ENCODE assay signal across 8 cellular contexts in genomic region chr12:6285063-6285477, GRCh38. TPM values are rescaled to one million over a fixed set of nuclear protein-coding genes. Genes with fewer than 3 reads are reported as not detected.
DNase-seq lines count a peak whose midpoint lies in the region; TF ChIP-seq lines count a peak whose summit lies in the region.
"Had no signal": no experiment of that assay in that cellular context is flagged by ENCODE, and none has a peak within 500 bp of the region (broad histone marks: within the 10 kb centered on the region; RNA-seq: fewer than 3 reads in every experiment).

No MANE protein-coding gene starts in this region.

- TF ChIP-seq CTCF in GM13976 (IDR thresholded peaks at IDR 0.05; ENCODE audit: borderline replicate concordance, control extremely low read depth, extremely low read depth, insufficient read depth, missing control alignments) (peak; percentile 84), LNCaP clone FGC (IDR thresholded peaks at IDR 0.05; ENCODE audit: control insufficient read depth, extremely low read depth, insufficient read depth) (peak; percentile 91), vagina (IDR thresholded peaks at IDR 0.05) (peak; percentile 87 to 95 (median 89))

- intact Hi-C loops in vagina (cut with DNase I) = loop anchor here (5.0 kb wide), 2 partner anchors 218 to 293 kb away; no protein-coding TSS in a partner anchor

- H3K27ac ChIP-seq in vagina = peak overlapping the region; percentile 20

- no peak for TF ChIP-seq POLR2A in vagina (IDR thresholded peaks at IDR 0.05)

- H3K36me3 ChIP-seq in vagina = no peaks in the 10 kb centered on the region

- in situ Hi-C loops in GM13976 (cut with MboI; ENCODE audit: low sequenced_read_pairs, unreplicated experiment) (loop anchor here (5.0 to 10.0 kb wide), 2 partner anchors 80 to 223 kb away; partner anchors contain the start of gene CD9), SK-MEL-5 (cut with HindIII; ENCODE audit: low pct_unique_long_range_greater_than_20kb, low sequenced_read_pairs) (no loop called here)

- H3K9me3 ChIP-seq in vagina = no peaks in the 10 kb centered on the region

- DNase-seq in GM13976 (ENCODE audit: low spot score) (peak; percentile 87), LNCaP clone FGC (ENCODE audit: low read depth) (no peak), SK-MEL-5 (ENCODE audit: low read depth, low spot score) (peak; percentile 82), germinal center (ENCODE audit: low spot score) (peak; percentile 88), pons (ENCODE audit: low spot score) (peak; percentile 61), vagina (ENCODE audit: extremely low spot score in 2 of 2) (no peak)
- DNase-seq in activated effector memory CD4-positive, alpha-beta T cell treated with anti-CD3 and anti-CD28 coated beads, Interleukin-2, amount 50 U/mL, for 16 hours = peak; percentile 83

- no peak overlapping the region for H3K4me3 ChIP-seq in LNCaP clone FGC (ENCODE audit: low read depth, low read length)
- no peak overlapping the region for H3K4me3 ChIP-seq in vagina

- H3K27me3 ChIP-seq in vagina = no peaks in the 10 kb centered on the region

- H3K4me1 ChIP-seq in vagina = peaks cover 9% of the 10 kb centered on the region

RNA-seq across cellular contexts. Expression of gene PLEKHG6, which starts 25.4 kb away (rescaled TPM):
- total RNA-seq in SK-MEL-5 (2014; rRNA removed; shearing (Covaris generic)) = not detected in 2 replicates
- polyA plus RNA-seq in SK-MEL-5 (2015; cell fraction: cytosol; rRNA removed) = 0.17 TPM in 1 of 2 replicates, not detected in the other
- polyA plus RNA-seq in SK-MEL-5 (2015; cell fraction: nucleus; rRNA removed) = not detected in 2 replicates
- 14.7 TPM for total RNA-seq in vagina
- total RNA-seq: mononuclear cell had no signal

RNA-seq across cellular contexts. Expression of gene TNFRSF1A, which starts 56.8 kb away (rescaled TPM):
- total RNA-seq in SK-MEL-5 (2014; rRNA removed; shearing (Covaris generic)) = 82.4 and 98.0 TPM in 2 replicates
- 164 and 178 TPM in 2 replicates for polyA plus RNA-seq in SK-MEL-5 (2015; cell fraction: cytosol; rRNA removed)
- polyA plus RNA-seq in SK-MEL-5 (2015; cell fraction: nucleus; rRNA removed) = 45.9 and 50.5 TPM in 2 replicates
- total RNA-seq in vagina = 271 TPM

Comparison
In these comparisons a context has a peak if more than half of its experiments do, and no peak if none do; other contexts are left out.
1. DNase-seq: peak in GM13976 (single experiment), SK-MEL-5 (single experiment), activated effector memory CD4-positive, alpha-beta T cell treated with anti-CD3 and anti-CD28 coated beads, Interleukin-2, amount 50 U/mL, for 16 hours (single experiment), germinal center (single experiment) and pons (single experiment); none in LNCaP clone FGC (single experiment) and vagina (0 of 2).
2. RNA of gene PLEKHG6, which starts 25.4 kb away (total RNA-seq): 14.7 TPM in vagina (single experiment); not detected in SK-MEL-5; every median in the first group is over 10 times any median in the second.
3. Peak in every context shown above with its lines, with median percentiles within 50 percentile points of each other: CTCF ChIP-seq.